ENCODE assay signal across 17 cellular contexts in the genomic region with DNA sequence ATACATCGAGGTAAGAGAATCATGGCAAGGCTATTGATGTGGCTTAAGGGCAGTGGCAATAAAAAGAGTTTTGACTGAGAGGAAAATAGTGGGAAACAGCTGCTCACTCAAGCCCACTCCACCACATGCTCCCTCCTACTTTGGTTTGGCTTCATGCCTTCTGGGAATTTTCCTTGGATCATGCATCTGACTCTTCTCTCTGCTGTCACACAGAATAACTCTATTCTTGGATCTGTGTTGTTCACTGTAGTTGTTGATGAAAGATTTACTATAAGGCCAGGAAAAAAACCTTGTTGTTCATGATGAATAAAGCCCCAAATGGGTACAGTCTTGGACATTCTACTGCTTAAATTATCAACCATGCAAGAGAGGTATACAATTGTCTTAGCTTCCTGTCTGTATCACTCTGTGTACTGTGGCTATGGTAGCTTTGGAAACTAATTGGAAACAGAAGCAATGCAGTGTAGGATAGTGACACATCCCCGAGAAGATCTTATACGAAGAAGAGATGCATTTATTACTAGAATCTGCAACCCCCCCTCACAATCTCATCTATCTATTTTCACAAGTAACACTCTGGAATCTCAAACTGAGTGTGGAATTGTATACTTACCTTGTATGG.
DNase-seq lines count a peak whose midpoint lies in the region; ATAC-seq, FAIRE-seq and TF ChIP-seq lines count a peak whose summit lies in the region.
"Had no signal": no experiment of that assay in that cellular context is flagged by ENCODE, and none has a peak within 500 bp of the region (broad histone marks: within the 10 kb centered on the region; RNA-seq: fewer than 3 reads in every experiment).

No MANE protein-coding gene starts in this region.

- H3K27me3 Mint-ChIP-seq in osteocyte (ENCODE audit: unreplicated experiment) (no peaks in the 10 kb centered on the region), immature natural killer cell (ENCODE audit: low read depth in 3 of 3) (peaks cover 2 to 4% (median 4%) of the 10 kb centered on the region in 3 donors)
- H3K27me3 Mint-ChIP-seq in activated naive CD4-positive, alpha-beta T cell treated with anti-CD3 and anti-CD28 coated beads, Interleukin-2, amount 10 ng/mL, durations not matched to agents 7 days and 5 days = peaks cover 4% of the 10 kb centered on the region

- H3K4me2 ChIP-seq in HepG2 (ENCODE audit: low read depth, low read length) = no peak overlapping the region

- POLR2A ChIA-PET in HepG2 (lab: Yijun Ruan, JAX) = no interaction called here

- DNase-seq in G401 (ENCODE audit: low spot score) (peak; percentile 72), SJCRH30 (peak; percentile 35 to 76), fibroblast of peridontal ligament (ENCODE audit: extremely low read depth) (peak; percentile 90), osteocyte (ENCODE audit: extremely low spot score, unreplicated experiment) (no peak), HepG2 (ENCODE audit: low spot score) (no peak), immature natural killer cell (no peak)
- no peak for DNase-seq in activated effector memory CD4-positive, alpha-beta T cell treated with anti-CD3 and anti-CD28 coated beads, Interleukin-2, amount 50 U/mL, for 16 hours
- DNase-seq in activated naive CD4-positive, alpha-beta T cell treated with anti-CD3 and anti-CD28 coated beads, Interleukin-2, amount 10 ng/mL, durations not matched to agents 7 days and 5 days = no peak
- DNase-seq: activated naive CD8-positive, alpha-beta T cell treated with anti-CD3 and anti-CD28 coated beads, Interleukin-2, amount 50 U/mL, for 24 hours; left colon; T-helper 9 cell; tibial artery had no signal

- in situ Hi-C loops in G401 (cut with HindIII; ENCODE audit: low sequenced_read_pairs) (no loop called here), HepG2 (cut with HindIII; ENCODE audit: extremely low pct_ligation_motif_present, low pct_unique_long_range_greater_than_20kb) (no loop called here)

- no peaks in the 10 kb centered on the region for H3K27me3 ChIP-seq in SJCRH30
- H3K27me3 ChIP-seq in HepG2 (ENCODE audit: control insufficient read depth in 1 of 2, insufficient read depth in 2 of 2, low read length in 2 of 2) = no peaks in the 10 kb centered on the region
- H3K27me3 ChIP-seq: tibial artery had no signal

- TF ChIP-seq EP300 in HepG2 (IDR thresholded peaks at IDR 0.05; ENCODE audit: low read depth in 2 of 2, low read length in 2 of 2) = no peak
- no peak for TF ChIP-seq EP300 in HepG2 (CRISPR knock-in tag; IDR thresholded peaks at IDR 0.05; ENCODE audit: borderline replicate concordance)

- intact Hi-C loops in HepG2 (cut with micrococcal nuclease; ENCODE audit: unreplicated experiment) = no loop called here

- H3K4me3 ChIP-seq in SJCRH30 (no peak overlapping the region), HepG2 (replicated peaks in 1 of 3; ENCODE audit: insufficient read depth in 1 of 3, low read depth in 2 of 3, low read length in 3 of 3) (no peak overlapping the region)
- H3K4me3 ChIP-seq: HAP-1, tibial artery had no signal

- H3K4me1 Mint-ChIP-seq in osteocyte (ENCODE audit: unreplicated experiment) (peaks cover 30% of the 10 kb centered on the region), immature natural killer cell (no peaks in the 10 kb centered on the region)
- no peaks in the 10 kb centered on the region for H3K4me1 Mint-ChIP-seq in activated naive CD4-positive, alpha-beta T cell treated with anti-CD3 and anti-CD28 coated beads, Interleukin-2, amount 10 ng/mL, durations not matched to agents 7 days and 5 days

- H3K27ac Mint-ChIP-seq in osteocyte (ENCODE audit: unreplicated experiment) (peak overlapping the region; percentile 77), immature natural killer cell (no peak overlapping the region)
- no peak overlapping the region for H3K27ac Mint-ChIP-seq in activated naive CD4-positive, alpha-beta T cell treated with anti-CD3 and anti-CD28 coated beads, Interleukin-2, amount 10 ng/mL, durations not matched to agents 7 days and 5 days
- H3K27ac Mint-ChIP-seq: activated naive CD8-positive, alpha-beta T cell treated with anti-CD3 and anti-CD28 coated beads, Interleukin-2, amount 50 U/mL, for 24 hours had no signal

- H3K36me3 ChIP-seq in SJCRH30 (no peaks in the 10 kb centered on the region), HepG2 (replicated peaks in 1 of 2; ENCODE audit: control insufficient read depth in 1 of 2, insufficient read depth in 2 of 2, low read length in 2 of 2) (no peaks in the 10 kb centered on the region)
- H3K36me3 ChIP-seq: HAP-1, tibial artery had no signal

- no peak overlapping the region for H3K9ac ChIP-seq in HepG2 (ENCODE audit: insufficient read depth, low read depth, low read length)
- H3K9ac ChIP-seq: parathyroid adenoma had no signal

- H3K4me1 ChIP-seq in SJCRH30 = peaks cover 31% of the 10 kb centered on the region
- H3K4me1 ChIP-seq in HepG2 (ENCODE audit: insufficient read depth, low read length) = no peaks in the 10 kb centered on the region
- H3K4me1 ChIP-seq: HAP-1, parathyroid adenoma had no signal

- no peak for ATAC-seq in HepG2
- ATAC-seq: activated naive CD8-positive, alpha-beta T cell treated with anti-CD3 and anti-CD28 coated beads, Interleukin-2, amount 50 U/mL, for 24 hours; left colon had no signal

- H3K79me2 ChIP-seq in HepG2 (ENCODE audit: insufficient read depth, low read length) = no peaks in the 10 kb centered on the region
- H3K79me2 ChIP-seq: parathyroid adenoma had no signal

- TF ChIP-seq CTCF in osteocyte (IDR thresholded peaks at IDR 0.05) (no peak), HepG2 (CRISPR knock-in tag; IDR thresholded peaks at IDR 0.05) (no peak)

- H3K4me3 Mint-ChIP-seq in osteocyte (ENCODE audit: unreplicated experiment) (no peak overlapping the region), immature natural killer cell (no peak overlapping the region)
- no peak overlapping the region for H3K4me3 Mint-ChIP-seq in activated naive CD4-positive, alpha-beta T cell treated with anti-CD3 and anti-CD28 coated beads, Interleukin-2, amount 10 ng/mL, durations not matched to agents 7 days and 5 days
- H3K4me3 Mint-ChIP-seq: activated naive CD8-positive, alpha-beta T cell treated with anti-CD3 and anti-CD28 coated beads, Interleukin-2, amount 50 U/mL, for 24 hours had no signal

- H2AFZ ChIP-seq in HepG2 (ENCODE audit: low read length) = no peak overlapping the region
- H2AFZ ChIP-seq: parathyroid adenoma had no signal

- FAIRE-seq in HepG2 (lab: Jason Lieb, UNC) = no peak
- FAIRE-seq: GM19239 had no signal

- H3K9me3 Mint-ChIP-seq in osteocyte (ENCODE audit: unreplicated experiment) (peaks cover 3% of the 10 kb centered on the region), immature natural killer cell (peaks cover 0 to 6% (median 0%) of the 10 kb centered on the region in 6 donors)
- H3K9me3 Mint-ChIP-seq in activated naive CD4-positive, alpha-beta T cell treated with anti-CD3 and anti-CD28 coated beads, Interleukin-2, amount 10 ng/mL, durations not matched to agents 7 days and 5 days = no peaks in the 10 kb centered on the region

- H3K27ac ChIP-seq in SJCRH30 (no peak overlapping the region), HepG2 (ENCODE audit: extremely low read length, insufficient read depth, low read length) (no peak overlapping the region)
- H3K27ac ChIP-seq: C4-2B, epithelial cell of prostate, parathyroid adenoma, tibial artery had no signal

- H3K36me3 Mint-ChIP-seq in osteocyte (ENCODE audit: unreplicated experiment) (no peaks in the 10 kb centered on the region), immature natural killer cell (no peaks in the 10 kb centered on the region)
- H3K36me3 Mint-ChIP-seq in activated naive CD4-positive, alpha-beta T cell treated with anti-CD3 and anti-CD28 coated beads, Interleukin-2, amount 10 ng/mL, durations not matched to agents 7 days and 5 days = no peaks in the 10 kb centered on the region

- no peak for TF ChIP-seq POLR2A in HepG2 (IDR thresholded peaks at IDR 0.05; ENCODE audit: insufficient read depth in 1 of 2, low read depth in 2 of 2, low read length in 2 of 2)

- no peaks in the 10 kb centered on the region for H4K20me1 ChIP-seq in HepG2 (ENCODE audit: insufficient read depth, low read length)

- no TSS peak for BruUV-seq in HepG2 (replicated peaks; lab: Mats Ljungman, UMichigan)

- H3K9me3 ChIP-seq in SJCRH30 (replicated peaks) = no peaks in the 10 kb centered on the region
- no peaks in the 10 kb centered on the region for H3K9me3 ChIP-seq in HepG2 (ENCODE audit: low read length)
- H3K9me3 ChIP-seq: HAP-1, tibial artery had no signal

- CTCF ChIA-PET in HepG2 (lab: Yijun Ruan, JAX; ENCODE audit: low intra/inter-chr PET ratio, low total read pairs) = no interaction called here
- CTCF ChIA-PET in activated naive CD4-positive, alpha-beta T cell treated with anti-CD3 and anti-CD28 coated beads, Interleukin-2, amount 10 ng/mL, durations not matched to agents 7 days and 5 days (lab: Charles Lee) = no interaction called here

- no peak for TF ChIP-seq RAD21 in HepG2 (CRISPR knock-in tag; IDR thresholded peaks at IDR 0.05)

- whole genome bisulfite sequencing in HepG2 (ENCODE audit: low lambda C conversion rate) = 1% methylated on average over 3 of the region's 3 CpGs

TF ChIP-seq in HepG2, 621 proteins besides CTCF, POLR2A, EP300 and RAD21 (continues in another document):
- TF ChIP-seq, protein P1, sequence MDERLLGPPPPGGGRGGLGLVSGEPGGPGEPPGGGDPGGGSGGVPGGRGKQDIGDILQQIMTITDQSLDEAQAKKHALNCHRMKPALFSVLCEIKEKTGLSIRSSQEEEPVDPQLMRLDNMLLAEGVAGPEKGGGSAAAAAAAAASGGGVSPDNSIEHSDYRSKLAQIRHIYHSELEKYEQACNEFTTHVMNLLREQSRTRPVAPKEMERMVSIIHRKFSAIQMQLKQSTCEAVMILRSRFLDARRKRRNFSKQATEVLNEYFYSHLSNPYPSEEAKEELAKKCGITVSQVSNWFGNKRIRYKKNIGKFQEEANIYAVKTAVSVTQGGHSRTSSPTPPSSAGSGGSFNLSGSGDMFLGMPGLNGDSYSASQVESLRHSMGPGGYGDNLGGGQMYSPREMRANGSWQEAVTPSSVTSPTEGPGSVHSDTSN (CRISPR knock-in tag; IDR thresholded peaks at IDR 0.05) = no peak
- TF ChIP-seq, protein P2, sequence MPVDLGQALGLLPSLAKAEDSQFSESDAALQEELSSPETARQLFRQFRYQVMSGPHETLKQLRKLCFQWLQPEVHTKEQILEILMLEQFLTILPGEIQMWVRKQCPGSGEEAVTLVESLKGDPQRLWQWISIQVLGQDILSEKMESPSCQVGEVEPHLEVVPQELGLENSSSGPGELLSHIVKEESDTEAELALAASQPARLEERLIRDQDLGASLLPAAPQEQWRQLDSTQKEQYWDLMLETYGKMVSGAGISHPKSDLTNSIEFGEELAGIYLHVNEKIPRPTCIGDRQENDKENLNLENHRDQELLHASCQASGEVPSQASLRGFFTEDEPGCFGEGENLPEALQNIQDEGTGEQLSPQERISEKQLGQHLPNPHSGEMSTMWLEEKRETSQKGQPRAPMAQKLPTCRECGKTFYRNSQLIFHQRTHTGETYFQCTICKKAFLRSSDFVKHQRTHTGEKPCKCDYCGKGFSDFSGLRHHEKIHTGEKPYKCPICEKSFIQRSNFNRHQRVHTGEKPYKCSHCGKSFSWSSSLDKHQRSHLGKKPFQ (CRISPR knock-in tag; IDR thresholded peaks at IDR 0.05; ENCODE audit: insufficient replicate concordance) = no peak
- TF ChIP-seq ZNF296 (CRISPR knock-in tag; conservative IDR thresholded peaks at IDR 0.05) = no peak
- no peak for TF ChIP-seq MEIS1 (CRISPR knock-in tag; IDR thresholded peaks at IDR 0.05; ENCODE audit: borderline replicate concordance)
- TF ChIP-seq HDAC2 (CRISPR knock-in tag; IDR thresholded peaks at IDR 0.05) = no peak

Comparison
In these comparisons a context has a peak if more than half of its experiments do, and no peak if none do; other contexts are left out.
1. DNase-seq: peak in G401 (single experiment), SJCRH30 (2 of 2) and fibroblast of peridontal ligament (single experiment); none in osteocyte (single experiment), HepG2 (single experiment), immature natural killer cell (0 of 3), activated effector memory CD4-positive, alpha-beta T cell treated with anti-CD3 and anti-CD28 coated beads, Interleukin-2, amount 50 U/mL, for 16 hours (single experiment) and activated naive CD4-positive, alpha-beta T cell treated with anti-CD3 and anti-CD28 coated beads, Interleukin-2, amount 10 ng/mL, durations not matched to agents 7 days and 5 days (single experiment).